25 cellular contexts compared by ENCODE assay signal in genomic region chr3:164812042-164812441, GRCh38.
"Had no signal": no experiment of that assay in that cellular context is flagged by ENCODE, and none has a peak within 500 bp of the region (broad histone marks: within the 10 kb centered on the region; RNA-seq: fewer than 3 reads in every experiment).

No MANE protein-coding gene starts in this region.

- DNase-seq: colonic mucosa; cortex of kidney; dermis blood vessel endothelial cell; dorsolateral prefrontal cortex; effector CD4-positive, alpha-beta T cell; effector CD8-positive, alpha-beta T cell; effector memory CD4-positive, alpha-beta T cell; effector memory CD8-positive, alpha-beta T cell; endodermal cell; erythroblast; esophagus squamous epithelium; foreskin fibroblast; foreskin keratinocyte; foreskin melanocyte; gastrocnemius medialis; glutamatergic neuron; head of caudate nucleus; heart left ventricle; heart right ventricle had no signal

- H3K27me3 ChIP-seq: colonic mucosa, dorsolateral prefrontal cortex, esophagus muscularis mucosa, esophagus squamous epithelium, foreskin keratinocyte, gastrocnemius medialis, gastroesophageal sphincter, heart left ventricle, heart right ventricle had no signal

- H3K36me3 ChIP-seq: colonic mucosa, esophagus muscularis mucosa, esophagus squamous epithelium, gastrocnemius medialis, gastroesophageal sphincter, heart left ventricle, heart right ventricle had no signal

- H3K27ac ChIP-seq: colonic mucosa, coronary artery, dorsolateral prefrontal cortex, epithelial cell of prostate, esophagus muscularis mucosa, esophagus squamous epithelium, foreskin keratinocyte, gastrocnemius medialis, gastroesophageal sphincter, heart left ventricle, heart right ventricle had no signal

- H3K4me3 ChIP-seq: colonic mucosa, coronary artery, dorsolateral prefrontal cortex, esophagus muscularis mucosa, esophagus squamous epithelium, gastrocnemius medialis, gastroesophageal sphincter, heart left ventricle, heart right ventricle had no signal

- ATAC-seq: effector memory CD8-positive, alpha-beta T cell; esophagus mucosa; foreskin keratinocyte; gastrocnemius medialis; gastroesophageal sphincter; heart left ventricle; heart right ventricle had no signal

- FAIRE-seq: endothelial cell of umbilical vein had no signal

- H3K9me3 ChIP-seq: colonic mucosa, esophagus muscularis mucosa, esophagus squamous epithelium, gastrocnemius medialis, gastroesophageal sphincter, heart left ventricle had no signal

- H3K4me1 ChIP-seq: colonic mucosa, esophagus muscularis mucosa, esophagus squamous epithelium, gastrocnemius medialis, gastroesophageal sphincter, heart left ventricle, heart right ventricle had no signal
